Comparison of ENCODE assay signal across 8 cellular contexts in genomic region chr2:24489465-24489864, GRCh38. TPM values are rescaled to one million over a fixed set of nuclear protein-coding genes. Genes with fewer than 3 reads are reported as not detected.
A peak's percentile ranks its signal among the peaks of the same experiment; 100 is the strongest.
DNase-seq lines count a peak whose midpoint lies in the region; ATAC-seq, FAIRE-seq and TF ChIP-seq lines count a peak whose summit lies in the region.

No MANE protein-coding gene starts in this region.

- no peaks in the 10 kb centered on the region for H3K9me3 ChIP-seq in OCI-LY3 (ENCODE audit: insufficient read depth, low read length)
- H3K9me3 ChIP-seq in endothelial cell of umbilical vein (replicated peaks; ENCODE audit: control insufficient read depth, insufficient read depth, low read length) = no peaks in the 10 kb centered on the region
- no peaks in the 10 kb centered on the region for H3K9me3 ChIP-seq in gastrocnemius medialis
- no peaks in the 10 kb centered on the region for H3K9me3 ChIP-seq in tibial artery

- H3K9ac ChIP-seq in OCI-LY3 (ENCODE audit: low read length) (no peak overlapping the region), endothelial cell of umbilical vein (replicated peaks; ENCODE audit: extremely low read depth, insufficient read depth, low read length) (no peak overlapping the region)

- BruUV-seq in endothelial cell of umbilical vein (replicated peaks; lab: Mats Ljungman, UMichigan) = no TSS peak

- H2AFZ ChIP-seq in OCI-LY3 (ENCODE audit: low read depth, low read length) (peak overlapping the region; percentile 99; the same call in 1 of the 2 replicates), endothelial cell of umbilical vein (ENCODE audit: low read depth, low read length) (peak overlapping the region; percentile 9)

- dilution Hi-C loops in endothelial cell of umbilical vein (cut with MboI; ENCODE audit: extremely low pct_ligation_motif_present, low sequenced_read_pairs) = no loop called here

- no peak for FAIRE-seq in endothelial cell of umbilical vein (lab: Jason Lieb, UNC)

- no peaks in the 10 kb centered on the region for H3K36me3 ChIP-seq in OCI-LY3 (replicated peaks; ENCODE audit: low read depth, low read length)
- H3K36me3 ChIP-seq in endothelial cell of umbilical vein (ENCODE audit: control insufficient read depth in 2 of 2, extremely low read depth in 1 of 2, insufficient read depth in 2 of 2, low read length in 2 of 2) = no peaks in the 10 kb centered on the region
- H3K36me3 ChIP-seq in gastrocnemius medialis = no peaks in the 10 kb centered on the region
- no peaks in the 10 kb centered on the region for H3K36me3 ChIP-seq in tibial artery

- CTCF ChIA-PET in endothelial cell of umbilical vein (lab: Charles Lee) = no interaction called here

- POLR2A ChIA-PET in endothelial cell of umbilical vein (lab: Charles Lee) = no interaction called here

- peak overlapping the region; percentile 78; the same call in 1 of the 2 replicates for H3K4me3 ChIP-seq in OCI-LY3 (ENCODE audit: low read length)
- no peak overlapping the region for H3K4me3 ChIP-seq in endothelial cell of umbilical vein (replicated peaks in 1 of 3; ENCODE audit: insufficient read depth in 1 of 3, low read depth in 1 of 3, low read length in 3 of 3)
- no peak overlapping the region for H3K4me3 ChIP-seq in gastrocnemius medialis
- no peak overlapping the region for H3K4me3 ChIP-seq in tibial artery

- H3K79me2 ChIP-seq in OCI-LY3 (ENCODE audit: low read length) (peaks cover 29% of the 10 kb centered on the region), endothelial cell of umbilical vein (ENCODE audit: control insufficient read depth, insufficient read depth, low read length) (peaks cover 3% of the 10 kb centered on the region)

- H3K4me2 ChIP-seq in OCI-LY3 (ENCODE audit: low read length) (peak overlapping the region; percentile 84), endothelial cell of umbilical vein (ENCODE audit: insufficient read depth, low read length) (no peak overlapping the region)

- peaks cover 27% of the 10 kb centered on the region for H3K4me1 ChIP-seq in OCI-LY3 (ENCODE audit: low read length)
- H3K4me1 ChIP-seq in endothelial cell of umbilical vein (ENCODE audit: control insufficient read depth, extremely low read depth, insufficient read depth, low read length) = peaks cover 29% of the 10 kb centered on the region
- peaks cover 24 to 28% of the 10 kb centered on the region in 2 donors for H3K4me1 ChIP-seq in gastrocnemius medialis
- peaks cover 0 to 30% (median 12%) of the 10 kb centered on the region in 4 donors for H3K4me1 ChIP-seq in tibial artery

- ATAC-seq in gastrocnemius medialis (no peak), left cardiac atrium (no peak)

- DNase-seq in DMS53 (lab: John Stamatoyannopoulos, UW) (peak; percentile 21), DMS53 treated with DMSO at 0.1 percent for 48 hours (lab: John Stamatoyannopoulos, UW; ENCODE audit: unreplicated experiment) (no peak), endothelial cell of umbilical vein (ENCODE audit: low read depth, low spot score) (no peak), gastrocnemius medialis (no peak), tibial artery (no peak), left cardiac atrium (no peak)
- no peak for DNase-seq in stimulated activated CD4-positive, alpha-beta T cell treated with anti-CD3 and anti-CD28 coated beads, Interleukin-2, amount 100 ng/mL, for 24 hours

- no peaks in the 10 kb centered on the region for H3K9me1 ChIP-seq in endothelial cell of umbilical vein (replicated peaks; ENCODE audit: control insufficient read depth, extremely low read depth, insufficient read depth, low read length)

- H4K20me1 ChIP-seq in OCI-LY3 (ENCODE audit: insufficient read depth, low read length) (peaks cover 4% of the 10 kb centered on the region; the same call in 1 of the 2 replicates), endothelial cell of umbilical vein (replicated peaks; ENCODE audit: control insufficient read depth, extremely low read depth, insufficient read depth, low read length) (peaks cover 3% of the 10 kb centered on the region)

- H3K27ac ChIP-seq in OCI-LY3 (ENCODE audit: low read length) (no peak overlapping the region), endothelial cell of umbilical vein (ENCODE audit: insufficient read depth, low read depth, low read length) (no peak overlapping the region), gastrocnemius medialis (peak overlapping the region; percentile 93 to 98 (median 97)), tibial artery (peak overlapping the region in 1 of 2 donors; percentile 88)

- TF ChIP-seq POLR2A in endothelial cell of umbilical vein (IDR thresholded peaks at IDR 0.05; ENCODE audit: low read depth, low read length) = no peak
- TF ChIP-seq POLR2A in gastrocnemius medialis (IDR thresholded peaks at IDR 0.05) = no peak

- intact Hi-C loops in endothelial cell of umbilical vein (cut with micrococcal nuclease) = no loop called here
- intact Hi-C loops in gastrocnemius medialis (cut with DNase I; ENCODE audit: low total_unique reads) = no loop called here
- intact Hi-C loops in tibial artery (cut with DNase I; ENCODE audit: low total_unique reads) = no loop called here
- intact Hi-C loops in left cardiac atrium (cut with DNase I) = no loop called here

- H3K27me3 ChIP-seq in OCI-LY3 (ENCODE audit: low read depth, low read length) = no peaks in the 10 kb centered on the region
- H3K27me3 ChIP-seq in endothelial cell of umbilical vein (ENCODE audit: control insufficient read depth in 2 of 2, insufficient read depth in 2 of 2, low read length in 2 of 2) = peaks cover 2 to 3% of the 10 kb centered on the region in 2 experiments
- no peaks in the 10 kb centered on the region for H3K27me3 ChIP-seq in gastrocnemius medialis
- H3K27me3 ChIP-seq in tibial artery = no peaks in the 10 kb centered on the region

- TF ChIP-seq CTCF in OCI-LY3 (IDR thresholded peaks at IDR 0.05; ENCODE audit: low read depth, low read length) (no peak), endothelial cell of umbilical vein (IDR thresholded peaks at IDR 0.05; ENCODE audit: extremely low read depth in 1 of 2, insufficient read depth in 1 of 2, low read depth in 1 of 2, low read length in 2 of 2) (no peak), gastrocnemius medialis (IDR thresholded peaks at IDR 0.05 in 4 of 5, conservative IDR thresholded peaks at IDR 0.05 in 1 of 5) (no peak), tibial artery (IDR thresholded peaks at IDR 0.05) (no peak)

- in situ Hi-C loops in gastrocnemius medialis (cut with MboI; ENCODE audit: low sequenced_read_pairs in 4 of 4) = no loop called here

TF ChIP-seq in endothelial cell of umbilical vein, 7 proteins besides CTCF, POLR2A, EP300 and RAD21:
- TF ChIP-seq MAX (IDR thresholded peaks at IDR 0.05; ENCODE audit: insufficient read depth, insufficient read length) (no peak), EZH2 (IDR thresholded peaks at IDR 0.05; ENCODE audit: borderline replicate concordance, low read depth, low read length, severe bottlenecking) (no peak), FOS (IDR thresholded peaks at IDR 0.05; ENCODE audit: borderline replicate concordance, insufficient read depth, low read length) (no peak), JUN (IDR thresholded peaks at IDR 0.05; ENCODE audit: borderline replicate concordance, insufficient read depth, insufficient read length, low read depth) (no peak), GATA2 (IDR thresholded peaks at IDR 0.05; ENCODE audit: insufficient read depth, insufficient read length, low read depth, low read length) (no peak), POLR2AphosphoS5 (IDR thresholded peaks at IDR 0.05; ENCODE audit: insufficient read depth, low read depth, low read length) (no peak), MYC (IDR thresholded peaks at IDR 0.05; ENCODE audit: low read depth, low read length) (no peak)
TF ChIP-seq in endothelial cell of umbilical vein: peak in this region for 0.

RNA-seq across cellular contexts. Expression of gene NCOA1, which starts 1.6 kb away (rescaled TPM):
- total RNA-seq in endothelial cell of umbilical vein (10.9 and 14.1 TPM in 2 replicates), gastrocnemius medialis (10 to 100 TPM; 33.9 to 91.2 (median 60.1) TPM), left cardiac atrium (10 to 100 TPM; 34.3 to 35.2 TPM)
- polyA plus RNA-seq in endothelial cell of umbilical vein = 11.3 and 11.4 TPM in 2 replicates
- 10.4 and 10.5 TPM in 2 replicates for polyA plus RNA-seq in endothelial cell of umbilical vein (2011; cell fraction: cytosol; rRNA removed)
- 26.3 TPM in 2 replicates for polyA plus RNA-seq in endothelial cell of umbilical vein (2011; cell fraction: nucleus; rRNA removed)
- polyA plus RNA-seq in endothelial cell of umbilical vein (2012) = 8.1 and 8.5 TPM in 2 replicates
- polyA minus RNA-seq in endothelial cell of umbilical vein = 52.9 and 57.8 TPM in 2 replicates
- polyA minus RNA-seq in endothelial cell of umbilical vein (2011; cell fraction: cytosol; rRNA and poly(A)+ RNA removed) = 6.9 TPM
- polyA minus RNA-seq in endothelial cell of umbilical vein (2011; cell fraction: nucleus; rRNA and poly(A)+ RNA removed) = 102 and 168 TPM in 2 replicates

Comparison
In these comparisons a context has a peak if more than half of its experiments do, and no peak if none do; other contexts are left out.
1. H3K27ac ChIP-seq: peak in gastrocnemius medialis (4 of 4); none in OCI-LY3 (single experiment) and endothelial cell of umbilical vein (single experiment).